In genomic region chr18:75483662-75484061, GRCh38 we compare ENCODE assay signal across 25 cellular contexts. TPM values are rescaled to one million over a fixed set of nuclear protein-coding genes. Genes with fewer than 3 reads are reported as not detected.
DNase-seq lines count a peak whose midpoint lies in the region; ATAC-seq, FAIRE-seq and TF ChIP-seq lines count a peak whose summit lies in the region.
"Had no signal": no experiment of that assay in that cellular context is flagged by ENCODE, and none has a peak within 500 bp of the region (broad histone marks: within the 10 kb centered on the region; RNA-seq: fewer than 3 reads in every experiment).

No MANE protein-coding gene starts in this region.

- H3K4me3 Mint-ChIP-seq in GM23338 = no peak overlapping the region
- H3K4me3 Mint-ChIP-seq: CD4-positive, alpha-beta T cell had no signal

- no peaks in the 10 kb centered on the region for H3K9me1 ChIP-seq in K562 (ENCODE audit: control insufficient read depth, insufficient read depth, low read length)

- H2BK15ac ChIP-seq in mesendoderm (replicated peaks; ENCODE audit: low read depth) = no peak overlapping the region

- no peak overlapping the region for H3K27ac ChIP-seq in GM23338 (ENCODE audit: low read depth)
- H3K27ac ChIP-seq in K562 (ENCODE audit: extremely low read depth, low read depth, low read length) = no peak overlapping the region
- H3K27ac ChIP-seq in mesendoderm (ENCODE audit: low read depth, low read length) = no peak overlapping the region
- no peak overlapping the region for H3K27ac ChIP-seq in OCI-LY7 (ENCODE audit: low read depth, low read length, poor library complexity, severe bottlenecking)
- H3K27ac ChIP-seq in gastroesophageal sphincter = no peak overlapping the region
- H3K27ac ChIP-seq: A549; BLaER1 treated with 17β-estradiol and CSF1 and Interleukin-3, amounts not matched to agents 10 nM and 100 nM had no signal

- no peak overlapping the region for H3K27ac Mint-ChIP-seq in GM23338
- H3K27ac Mint-ChIP-seq: CD4-positive, alpha-beta T cell had no signal

- H4K20me1 ChIP-seq in GM23338 (replicated peaks; ENCODE audit: insufficient read depth) (no peaks in the 10 kb centered on the region), K562 (replicated peaks; ENCODE audit: control insufficient read depth, insufficient read depth, low read length) (no peaks in the 10 kb centered on the region), OCI-LY7 (ENCODE audit: insufficient read depth, low read length) (no peaks in the 10 kb centered on the region)
- H4K20me1 ChIP-seq: BLaER1 treated with 17β-estradiol and CSF1 and Interleukin-3, amounts not matched to agents 10 nM and 100 nM had no signal

- H3F3A ChIP-seq in GM23338 (replicated peaks; ENCODE audit: low read depth) = no peaks in the 10 kb centered on the region

- TF ChIP-seq POLR2A in K562 (conservative IDR thresholded peaks at IDR 0.05) = no peak
- TF ChIP-seq POLR2A in gastroesophageal sphincter (IDR thresholded peaks at IDR 0.05) = no peak

- no peak overlapping the region for H3K23ac ChIP-seq in mesendoderm (ENCODE audit: low read length)

- H2BK5ac ChIP-seq in mesendoderm (ENCODE audit: low read length) = no peak overlapping the region

- H3K27me3 Mint-ChIP-seq in GM23338 (ENCODE audit: insufficient read depth, low read depth, poor library complexity) = no peaks in the 10 kb centered on the region

- peaks cover 46% of the 10 kb centered on the region for H3K9me3 Mint-ChIP-seq in GM23338

- no peak for TF ChIP-seq RAD21 in K562 (CRISPR knock-in tag; conservative IDR thresholded peaks at IDR 0.05 in 1 of 2, IDR thresholded peaks at IDR 0.05 in 1 of 2)

- H3K27me3 ChIP-seq in GM23338 (ENCODE audit: insufficient read depth) (no peaks in the 10 kb centered on the region), K562 (ENCODE audit: control insufficient read depth in 2 of 2, insufficient read depth in 2 of 2, low read length in 2 of 2) (no peaks in the 10 kb centered on the region), mesendoderm (ENCODE audit: insufficient read depth, low read length, poor library complexity) (no peaks in the 10 kb centered on the region), gastroesophageal sphincter (no peaks in the 10 kb centered on the region)
- H3K27me3 ChIP-seq: BLaER1 treated with 17β-estradiol and CSF1 and Interleukin-3, amounts not matched to agents 10 nM and 100 nM; MG63 had no signal

- H3K18ac ChIP-seq in mesendoderm (ENCODE audit: low read length) = no peak overlapping the region

- H3K79me1 ChIP-seq in mesendoderm (ENCODE audit: low read length) = no peaks in the 10 kb centered on the region

- peaks cover 8% of the 10 kb centered on the region for H3K36me3 ChIP-seq in GM23338 (ENCODE audit: insufficient read depth)
- no peaks in the 10 kb centered on the region for H3K36me3 ChIP-seq in K562 (ENCODE audit: control insufficient read depth, insufficient read depth, low read length)
- H3K36me3 ChIP-seq in mesendoderm (ENCODE audit: control insufficient read depth, insufficient read depth, low read length) = no peaks in the 10 kb centered on the region
- H3K36me3 ChIP-seq in OCI-LY7 (ENCODE audit: insufficient read depth, low read length) = no peaks in the 10 kb centered on the region
- no peaks in the 10 kb centered on the region for H3K36me3 ChIP-seq in gastroesophageal sphincter
- H3K36me3 ChIP-seq: BLaER1 treated with 17β-estradiol and CSF1 and Interleukin-3, amounts not matched to agents 10 nM and 100 nM; MG63 had no signal

- H3K9ac ChIP-seq in K562 (ENCODE audit: insufficient read depth in 1 of 2, low read depth in 2 of 2, low read length in 2 of 2) (no peak overlapping the region), mesendoderm (ENCODE audit: low read length) (no peak overlapping the region)
- H3K9ac ChIP-seq: BLaER1 treated with 17β-estradiol and CSF1 and Interleukin-3, amounts not matched to agents 10 nM and 100 nM had no signal

- H2AK5ac ChIP-seq in mesendoderm (ENCODE audit: low read length) = no peak overlapping the region

- no peak for ATAC-seq in GM23338
- no peak for ATAC-seq in K562
- ATAC-seq in gastroesophageal sphincter = no peak
- ATAC-seq: A549, GM12878, Panc1 had no signal

- DNase-seq in GM23338 (ENCODE audit: low spot score) = peak; percentile 29
- DNase-seq in Jurkat, Clone E6-1 (ENCODE audit: low read depth, low spot score) = peak; percentile 21
- DNase-seq in K562 (ENCODE audit: extremely low read depth in 1 of 4, low spot score in 3 of 4) = no peak
- peak; percentile 20 for DNase-seq in mesendoderm
- no peak for DNase-seq in T-helper 2 cell
- no peak for DNase-seq in OCI-LY7 (ENCODE audit: low spot score)
- DNase-seq: AML-193; CD4-positive, alpha-beta T cell; DMS79; GDM1; GOT3; HCEC 1CT; KG1; MG63; NCI-H2029; NCI-H2227 treated with DMSO at 0.1 percent for 48 hours; NCI-H524; SHP77 treated with DMSO at 0.1 percent for 48 hours; T-helper 1 cell had no signal

- no peak overlapping the region for H3K56ac ChIP-seq in mesendoderm (ENCODE audit: low read length)

- no peak overlapping the region for H2BK120ac ChIP-seq in mesendoderm (ENCODE audit: low read depth, low read length)

- peaks cover 2% of the 10 kb centered on the region; the same call in 1 of the 3 replicates for H3K4me1 Mint-ChIP-seq in GM23338

- no peak overlapping the region for H4K8ac ChIP-seq in mesendoderm (ENCODE audit: low read depth, low read length)

- WGBS in K562 (ENCODE audit: insufficient coverage, low coverage, missing lambda C conversion rate) = 0% methylated on average over 2 of the region's 3 CpGs
- WGBS in mesendoderm (ENCODE audit: extremely low coverage, insufficient coverage, low lambda C conversion rate) = no CpG with 5 or more reads among the region's 3 CpGs
- WGBS in gastroesophageal sphincter (ENCODE audit: low coverage in 1 of 2), 2 donors = 93% methylated on average over 2 of the region's 3 CpGs; no CpG with 5 or more reads in 1 of the 2 donors

- no peak overlapping the region for H4K5ac ChIP-seq in mesendoderm (ENCODE audit: low read length)

- H3K79me2 ChIP-seq in GM23338 (replicated peaks; ENCODE audit: insufficient read depth) = no peaks in the 10 kb centered on the region
- no peaks in the 10 kb centered on the region for H3K79me2 ChIP-seq in K562 (ENCODE audit: control insufficient read depth, insufficient read depth, low read length)
- H3K79me2 ChIP-seq in mesendoderm (ENCODE audit: control insufficient read depth, insufficient read depth, low read length) = no peaks in the 10 kb centered on the region
- H3K79me2 ChIP-seq in OCI-LY7 (ENCODE audit: insufficient read depth, low read depth, low read length) = no peaks in the 10 kb centered on the region

- intact Hi-C loops in K562 (cut with micrococcal nuclease) = no loop called here
- intact Hi-C loops in OCI-LY7 (cut with micrococcal nuclease; ENCODE audit: unreplicated experiment) = no loop called here

- H3K4me1 ChIP-seq in GM23338 (ENCODE audit: insufficient read depth) (no peaks in the 10 kb centered on the region), K562 (replicated peaks in 1 of 2; ENCODE audit: control insufficient read depth in 2 of 2, insufficient read depth in 2 of 2, low read length in 2 of 2) (no peaks in the 10 kb centered on the region), mesendoderm (ENCODE audit: control insufficient read depth, low read depth, low read length) (no peaks in the 10 kb centered on the region), OCI-LY7 (ENCODE audit: insufficient read depth, low read length, poor library complexity, severe bottlenecking) (no peaks in the 10 kb centered on the region), gastroesophageal sphincter (no peaks in the 10 kb centered on the region)
- H3K4me1 ChIP-seq: A549; BLaER1 treated with 17β-estradiol and CSF1 and Interleukin-3, amounts not matched to agents 10 nM and 100 nM had no signal

- BruUV-seq in K562 (replicated peaks; lab: Mats Ljungman, UMichigan) (no TSS peak), OCI-LY7 (replicated peaks; lab: Mats Ljungman, UMichigan) (no TSS peak)

- no peaks in the 10 kb centered on the region for H3K9me3 ChIP-seq in K562 (replicated peaks; ENCODE audit: control insufficient read depth, insufficient read depth, low read depth, low read length)
- no peaks in the 10 kb centered on the region for H3K9me3 ChIP-seq in OCI-LY7 (ENCODE audit: low read length)
- H3K9me3 ChIP-seq in gastroesophageal sphincter = peaks cover 0 to 12% (median 0%) of the 10 kb centered on the region in 3 donors

- H3K4me3 ChIP-seq in GM23338 (no peak overlapping the region), K562 (no peak overlapping the region), mesendoderm (ENCODE audit: low read length) (no peak overlapping the region), OCI-LY7 (ENCODE audit: low read depth, low read length, poor library complexity, severe bottlenecking) (no peak overlapping the region), gastroesophageal sphincter (no peak overlapping the region)
- H3K4me3 ChIP-seq in Jurkat, Clone E6-1 (ENCODE audit: low read length) = no peak overlapping the region
- H3K4me3 ChIP-seq: A549; BLaER1 treated with 17β-estradiol and CSF1 and Interleukin-3, amounts not matched to agents 10 nM and 100 nM; GM12878; MG63 had no signal

- H2AFZ ChIP-seq in GM23338 (no peak overlapping the region), K562 (ENCODE audit: low read depth, low read length) (no peak overlapping the region), OCI-LY7 (ENCODE audit: low read length) (no peak overlapping the region)

- in situ Hi-C loops in K562 (cut with MboI) = loop anchor here (25.0 kb wide), 1 partner anchor 821 kb away; no protein-coding TSS in a partner anchor

- peaks cover 26% of the 10 kb centered on the region for H3K36me3 Mint-ChIP-seq in GM23338 (ENCODE audit: low read depth)

- FAIRE-seq in K562 (lab: Jason Lieb, UNC) = no peak
- FAIRE-seq: A549, GM12878 had no signal

- POLR2A ChIA-PET in K562 (lab: Yijun Ruan, JAX) = no interaction called here
- POLR2A ChIA-PET in OCI-LY7 (lab: Charles Lee) = no interaction called here

- TF ChIP-seq CTCF in GM23338 (conservative IDR thresholded peaks at IDR 0.05; ENCODE audit: low read depth in 2 of 2) (no peak), K562 (IDR thresholded peaks at IDR 0.05 in 2 of 3, conservative IDR thresholded peaks at IDR 0.05 in 1 of 3; ENCODE audit: insufficient read depth in 2 of 3, low read depth in 1 of 3, low read length in 3 of 3) (no peak), OCI-LY7 (conservative IDR thresholded peaks at IDR 0.05; ENCODE audit: low read length) (no peak), gastroesophageal sphincter (IDR thresholded peaks at IDR 0.05) (no peak)

- H3K4me2 ChIP-seq in GM23338 (no peak overlapping the region), K562 (ENCODE audit: insufficient read depth, low read length) (no peak overlapping the region), mesendoderm (ENCODE audit: low read length) (no peak overlapping the region), OCI-LY7 (ENCODE audit: low read length) (no peak overlapping the region)
- H3K4me2 ChIP-seq: A549; BLaER1 treated with 17β-estradiol and CSF1 and Interleukin-3, amounts not matched to agents 10 nM and 100 nM had no signal

- TF ChIP-seq EP300 in K562 (IDR thresholded peaks at IDR 0.05; ENCODE audit: low read length) = no peak
- no peak for TF ChIP-seq EP300 in gastroesophageal sphincter (IDR thresholded peaks at IDR 0.05)

- CTCF ChIA-PET in K562 (lab: Yijun Ruan, JAX; ENCODE audit: low intra/inter-chr PET ratio) (no interaction called here), OCI-LY7 (lab: Charles Lee; ENCODE audit: unreplicated experiment) (no interaction called here)

- no peak overlapping the region for H3K4ac ChIP-seq in mesendoderm (ENCODE audit: low read depth, low read length)

- peaks cover 6% of the 10 kb centered on the region; the same call in 1 of the 2 replicates for H3K9me2 ChIP-seq in GM23338 (ENCODE audit: insufficient read depth)
- H3K9me2 ChIP-seq in OCI-LY7 (ENCODE audit: insufficient read depth, low read length) = no peaks in the 10 kb centered on the region

RNA-seq across cellular contexts. Expression of gene SMIM21, which starts 56.2 kb away (rescaled TPM):
- not detected in 2 replicates for total RNA-seq in GM23338 (2014; rRNA removed; shearing (Covaris generic))
- polyA plus RNA-seq in GM23338 (2016; fragmentation: Nextera tagmentation; extraction: Ambion mirVana) = not detected in 2 replicates
- not detected for polyA plus RNA-seq in Jurkat, Clone E6-1 (2012; ENCODE audit: insufficient read depth, insufficient read length)
- total RNA-seq in K562 (2011; cell fraction: chromatin; rRNA removed; ENCODE audit: low replicate concordance) = not detected in 2 replicates
- total RNA-seq in K562 (2011; cell fraction: nucleolus; rRNA removed) = not detected in 2 replicates
- not detected in 2 replicates for total RNA-seq in K562 (2011; cell fraction: nucleoplasm; rRNA removed)
- total RNA-seq in K562 (2014; rRNA removed) = not detected in 2 replicates
- total RNA-seq in K562 (2014; rRNA removed; fragmentation: Illumina TruSeq; extraction: Trizol) = not detected in 2 replicates
- not detected in 2 replicates for total RNA-seq in K562 (2015; rRNA removed; fragmentation: Illumina TruSeq; extraction: Trizol)
- total RNA-seq in K562 (2021) = not detected in 2 replicates
- polyA plus RNA-seq in K562 (2011; rRNA removed) = not detected in 2 replicates
- not detected in 2 replicates for polyA plus RNA-seq in K562 (2011; cell fraction: cytosol; rRNA removed)
- polyA plus RNA-seq in K562 (2011; cell fraction: nucleus; rRNA removed) = not detected in 2 replicates
- not detected in 2 replicates for polyA plus RNA-seq in K562 (2012)
- polyA plus RNA-seq in K562 (2014; fragmentation: Illumina TruSeq; extraction: Trizol) = not detected in 2 replicates
- not detected for polyA plus RNA-seq in K562 (2014; fragmentation: Nextera tagmentation; extraction: Ambion mirVana)
- polyA plus RNA-seq in K562 (2014; rRNA removed) = not detected in 2 replicates
- polyA minus RNA-seq in K562 (2011; rRNA and poly(A)+ RNA removed) = not detected in 2 replicates
- not detected in 2 replicates for polyA minus RNA-seq in K562 (2011; cell fraction: cytosol; rRNA and poly(A)+ RNA removed)
- polyA minus RNA-seq in K562 (2011; cell fraction: nucleus; rRNA and poly(A)+ RNA removed) = not detected in 2 replicates
- polyA plus RNA-seq in mesendoderm (2013, experiment 1 of 2) = not detected
- not detected for polyA plus RNA-seq in mesendoderm (2013, experiment 2 of 2)
- not detected in 2 replicates for total RNA-seq in OCI-LY7 (2014; rRNA removed; shearing (Covaris generic))
- not detected in 2 replicates for total RNA-seq in OCI-LY7 (2022)
- total RNA-seq in gastroesophageal sphincter = not detected
- total RNA-seq: CD4-positive, alpha-beta T cell; GM12878; HT-29 had no signal
- polyA plus RNA-seq: A549, GM12878 had no signal

Comparison
In these comparisons a context has a peak if more than half of its experiments do, and no peak if none do; other contexts are left out.
1. DNase-seq: peak in GM23338 (single experiment), Jurkat, Clone E6-1 (single experiment) and mesendoderm (single experiment); none in K562 (0 of 4), T-helper 2 cell (0 of 5) and OCI-LY7 (single experiment).